Comparison of ENCODE assay signal across 19 cellular contexts in genomic region chr22:19900707-19901436, GRCh38.
"Had no signal": no experiment of that assay in that cellular context is flagged by ENCODE, and none has a peak within 500 bp of the region (broad histone marks: within the 10 kb centered on the region; RNA-seq: fewer than 3 reads in every experiment).

No MANE protein-coding gene starts in this region.

- H3K4me1 ChIP-seq: gastrocnemius medialis, upper lobe of right lung had no signal

- H3K27ac ChIP-seq: brain microvascular endothelial cell, epithelial cell of prostate, gastrocnemius medialis, hepatocyte, prostate gland, upper lobe of right lung had no signal

- H3K4me3 ChIP-seq: gastrocnemius medialis, hepatocyte, lung, prostate gland, upper lobe of right lung had no signal

- H3K27me3 ChIP-seq: brain microvascular endothelial cell, gastrocnemius medialis, upper lobe of right lung had no signal

- H3K36me3 ChIP-seq: brain microvascular endothelial cell, prostate gland had no signal

- H3K9me3 ChIP-seq: gastrocnemius medialis, prostate gland, upper lobe of right lung had no signal

- H2AFZ ChIP-seq: hepatocyte had no signal

- ATAC-seq: effector memory CD8-positive, alpha-beta T cell; gastrocnemius medialis; sciatic nerve; upper lobe of right lung had no signal

- H3K79me2 ChIP-seq: hepatocyte had no signal

- DNase-seq: activated CD4-positive, alpha-beta memory T cell treated with anti-CD3 and anti-CD28 coated beads, Interleukin-2, amount 10 ng/mL, durations not matched to agents 7 days and 5 days; activated gamma-delta T cell; activated naive CD8-positive, alpha-beta T cell treated with anti-CD3 and anti-CD28 coated beads for 36 hours; activated T-cell treated with anti-CD3 and anti-CD28 coated beads, Interleukin-2, amount 50 U/mL, for 48 hours; brain microvascular endothelial cell; effector memory CD8-positive, alpha-beta T cell; gastrocnemius medialis; midbrain; naive B cell; nucleus accumbens; stimulated activated CD4-positive, alpha-beta T cell treated with anti-CD3 and anti-CD28 coated beads, Interleukin-12 subunit alpha, Interleukin-12 subunit beta, amount 100 ng/mL, for 4 hours; stimulated activated naive CD4-positive, alpha-beta T cell; T-helper 1 cell; upper lobe of right lung had no signal

- H3K4me2 ChIP-seq: hepatocyte had no signal
